Comparison of ENCODE assay signal across 30 cellular contexts in genomic region chr1:41874350-41874749, GRCh38. TPM values are rescaled to one million over a fixed set of nuclear protein-coding genes. Genes with fewer than 3 reads are reported as not detected.
A peak's percentile ranks its signal among the peaks of the same experiment; 100 is the strongest.
DNase-seq lines count a peak whose midpoint lies in the region; ATAC-seq and TF ChIP-seq lines count a peak whose summit lies in the region.
"Had no signal": no experiment of that assay in that cellular context is flagged by ENCODE, and none has a peak within 500 bp of the region (broad histone marks: within the 10 kb centered on the region; RNA-seq: fewer than 3 reads in every experiment).

No MANE protein-coding gene starts in this region.

- no peaks in the 10 kb centered on the region for H3K36me3 Mint-ChIP-seq in H9 (ENCODE audit: insufficient read depth in 1 of 3, low read depth in 3 of 3)
- H3K36me3 Mint-ChIP-seq: activated naive CD4-positive, alpha-beta T cell treated with anti-CD3 and anti-CD28 coated beads, Interleukin-2, amount 50 U/mL, for 24 hours; IgD-negative memory B cell had no signal

- no peak overlapping the region for H2BK12ac ChIP-seq in H9 (ENCODE audit: insufficient read length, low read depth, low read length)

- no peaks in the 10 kb centered on the region for H3K79me2 ChIP-seq in H9 (ENCODE audit: insufficient read depth, low read length)

- H2BK120ac ChIP-seq in H9 (ENCODE audit: low read depth, low read length, poor library complexity, severe bottlenecking) = no peak overlapping the region

- H3K79me1 ChIP-seq in H9 (ENCODE audit: insufficient read depth, low read depth, low read length, poor library complexity, severe bottlenecking) = no peaks in the 10 kb centered on the region

- H3K4me3 ChIP-seq in heart left ventricle (no peak overlapping the region), lower lobe of right lung (no peak overlapping the region)
- H3K4me3 ChIP-seq: breast epithelium, MG63, Peyer's patch, SJCRH30, upper lobe of left lung had no signal

- H3K27ac Mint-ChIP-seq in H9 = peak overlapping the region in 2 of 3 experiments; percentile 26 to 84; a peak in 2 of 7 replicates
- H3K27ac Mint-ChIP-seq: activated B cell treated with CpG ODN at 0.5 μM for 24 hours; activated naive CD4-positive, alpha-beta T cell treated with anti-CD3 and anti-CD28 coated beads, Interleukin-2, amount 50 U/mL, for 24 hours; B cell; IgD-negative memory B cell had no signal

- 68 to 81% (median 74%) methylated on average over 5 of the region's 5 CpGs for WGBS in heart left ventricle, 4 donors
- no CpG with 5 or more reads among the region's 5 CpGs for WGBS in H9 (ENCODE audit: extremely low coverage, insufficient read length, low lambda C conversion rate)

- H3K23me2 ChIP-seq in H9 (ENCODE audit: insufficient read length, low read depth, low read length, poor library complexity, severe bottlenecking) = no peaks in the 10 kb centered on the region

- H3T11ph ChIP-seq in H9 (ENCODE audit: low read length) = no peak overlapping the region

- H3K4me1 ChIP-seq in heart left ventricle (peaks cover 0 to 49% (median 28%) of the 10 kb centered on the region in 12 donors), H9 (ENCODE audit: insufficient read depth, low read length) (peaks cover 23% of the 10 kb centered on the region), lower lobe of right lung (peaks cover 21% of the 10 kb centered on the region)
- H3K4me1 ChIP-seq: breast epithelium, Peyer's patch had no signal

- no peak overlapping the region for H2BK15ac ChIP-seq in H9 (ENCODE audit: low read depth, low read length)

- intact Hi-C loops in heart left ventricle (cut with DNase I) = loop anchor here in 1 of 10 donors (5.0 kb wide), 1 partner anchor 62 kb away; no protein-coding TSS in a partner anchor
- intact Hi-C loops in cardiac septum (cut with DNase I) = no loop called here
- intact Hi-C loops in lower lobe of right lung (cut with DNase I) = no loop called here

- no peak for TF ChIP-seq CTCF in heart left ventricle (IDR thresholded peaks at IDR 0.05)
- TF ChIP-seq CTCF in H9 (conservative IDR thresholded peaks at IDR 0.05) = no peak
- no peak for TF ChIP-seq CTCF in lower lobe of right lung (IDR thresholded peaks at IDR 0.05)

- no peak overlapping the region for H2AK5ac ChIP-seq in H9 (ENCODE audit: insufficient read length, low read length)

- no peak overlapping the region for H3K9ac ChIP-seq in H9 (ENCODE audit: extremely low read depth, insufficient read length, low read length)

- no peaks in the 10 kb centered on the region for H3K27me3 Mint-ChIP-seq in H9 (ENCODE audit: low read depth)
- H3K27me3 Mint-ChIP-seq: activated B cell treated with CpG ODN at 0.5 μM for 24 hours; activated naive CD4-positive, alpha-beta T cell treated with anti-CD3 and anti-CD28 coated beads, Interleukin-2, amount 50 U/mL, for 24 hours; B cell; IgD-negative memory B cell had no signal

- H2BK5ac ChIP-seq in H9 (ENCODE audit: insufficient read length, low read length) = no peak overlapping the region

- H3K56ac ChIP-seq in H9 (ENCODE audit: insufficient read length, low read depth, low read length) = no peak overlapping the region

- H3K9me3 Mint-ChIP-seq in H9 = no peaks in the 10 kb centered on the region; a peak in 1 of 5 replicates
- H3K9me3 Mint-ChIP-seq: activated B cell treated with CpG ODN at 0.5 μM for 24 hours; activated naive CD4-positive, alpha-beta T cell treated with anti-CD3 and anti-CD28 coated beads, Interleukin-2, amount 50 U/mL, for 24 hours; IgD-negative memory B cell; neural crest cell had no signal

- H3K27me3 ChIP-seq in heart left ventricle = no peaks in the 10 kb centered on the region
- H3K27me3 ChIP-seq in H9 (ENCODE audit: insufficient read depth, low read length) = no peaks in the 10 kb centered on the region
- no peaks in the 10 kb centered on the region for H3K27me3 ChIP-seq in lower lobe of right lung (ENCODE audit: low read depth)
- H3K27me3 ChIP-seq: breast epithelium, MG63, Peyer's patch, SJCRH30, upper lobe of left lung had no signal

- H3K27ac ChIP-seq in heart left ventricle = peak overlapping the region in 8 of 12 donors; percentile 4 to 72 (median 50)
- no peak overlapping the region for H3K27ac ChIP-seq in H9 (ENCODE audit: insufficient read length, low read depth, low read length)
- peak overlapping the region; percentile 13 for H3K27ac ChIP-seq in lower lobe of right lung
- H3K27ac ChIP-seq: breast epithelium, epithelial cell of prostate, Peyer's patch, SJCRH30 had no signal

- DNase-seq in heart left ventricle = no peak
- no peak for DNase-seq in cardiac septum (ENCODE audit: low spot score)
- DNase-seq in H9 = no peak
- DNase-seq in RPMI8226 = peak; percentile 46
- no peak for DNase-seq in lower lobe of right lung
- DNase-seq in NCI-H1092 treated with DMSO at 0.1 percent for 48 hours (lab: John Stamatoyannopoulos, UW) = no peak
- DNase-seq in germinal center (ENCODE audit: low spot score) = no peak
- DNase-seq: activated B cell treated with CpG ODN at 0.5 μM for 24 hours; activated CD4-positive, alpha-beta T cell treated with anti-CD3 and anti-CD28 coated beads, Interleukin-2, amount 50 U/mL, for 4 hours; COR-L47; DMS79 treated with DMSO at 0.1 percent for 48 hours; kidney glomerular epithelial cell; mammary epithelial cell; MG63; NCI-H2081 treated with DMSO at 0.1 percent for 48 hours; NCI-H446 treated with DMSO at 0.1 percent for 48 hours; Peyer's patch; posterior cingulate gyrus; SJCRH30; stimulated activated CD4-positive, alpha-beta T cell treated with anti-CD3 and anti-CD28 coated beads, Interleukin-12 subunit alpha, Interleukin-12 subunit beta, amount 100 ng/mL, for 4 hours; stimulated activated CD4-positive, alpha-beta T cell treated with anti-CD3 and anti-CD28 coated beads, Interleukin-4, amount 100 ng/mL, for 1 hour had no signal

- H2BK20ac ChIP-seq in H9 (ENCODE audit: low read depth, low read length, poor library complexity, severe bottlenecking) = no peak overlapping the region

- H3K9me3 ChIP-seq in heart left ventricle = no peaks in the 10 kb centered on the region
- H3K9me3 ChIP-seq in H9 (ENCODE audit: control insufficient read depth, low read depth, low read length) = no peaks in the 10 kb centered on the region
- H3K9me3 ChIP-seq in lower lobe of right lung = no peaks in the 10 kb centered on the region
- H3K9me3 ChIP-seq: breast epithelium, MG63, Peyer's patch, SJCRH30, upper lobe of left lung had no signal

- no peaks in the 10 kb centered on the region for H4K20me1 ChIP-seq in H9 (ENCODE audit: control insufficient read depth, insufficient read depth, insufficient read length)

- H3K4me2 ChIP-seq in H9 (ENCODE audit: insufficient read depth, insufficient read length, low read length) = peak overlapping the region; percentile 12

- no peak overlapping the region for H4K5ac ChIP-seq in H9 (ENCODE audit: insufficient read length, low read depth, low read length)

- H3K36me3 ChIP-seq in heart left ventricle (no peaks in the 10 kb centered on the region), lower lobe of right lung (no peaks in the 10 kb centered on the region)
- H3K36me3 ChIP-seq: breast epithelium, MG63, Peyer's patch, SJCRH30, upper lobe of left lung had no signal

- H3K23ac ChIP-seq in H9 (ENCODE audit: insufficient read length, low read depth, low read length) = no peak overlapping the region

- H3K14ac ChIP-seq in H9 (ENCODE audit: insufficient read depth, low read length) = no peak overlapping the region

- no peak overlapping the region for H3K4ac ChIP-seq in H9 (ENCODE audit: low read depth, low read length)

- ATAC-seq in heart left ventricle (no peak), lower lobe of right lung (no peak), HG03159 (IDR thresholded peaks at IDR 0.05; ENCODE audit: unreplicated experiment) (no peak)
- ATAC-seq: sciatic nerve had no signal

- TF ChIP-seq POLR2A in heart left ventricle (IDR thresholded peaks at IDR 0.05) = no peak

- no peak overlapping the region for H4K91ac ChIP-seq in H9 (ENCODE audit: insufficient read length, low read depth, low read length)

- H3K4me1 Mint-ChIP-seq in H9 = peaks cover 46% of the 10 kb centered on the region in 2 experiments
- H3K4me1 Mint-ChIP-seq: IgD-negative memory B cell had no signal

- no peak overlapping the region for H4K8ac ChIP-seq in H9 (replicated peaks; ENCODE audit: insufficient read length, low read depth, low read length)

- H2AFZ ChIP-seq in H9 (ENCODE audit: low read length) = no peak overlapping the region

- no peak overlapping the region for H3K18ac ChIP-seq in H9 (ENCODE audit: insufficient read length, low read depth, low read length)

- no peak overlapping the region for H3K4me3 Mint-ChIP-seq in H9
- H3K4me3 Mint-ChIP-seq: activated B cell treated with CpG ODN at 0.5 μM for 24 hours; activated naive CD4-positive, alpha-beta T cell treated with anti-CD3 and anti-CD28 coated beads, Interleukin-2, amount 50 U/mL, for 24 hours; B cell; IgD-negative memory B cell; neural crest cell had no signal

RNA-seq across cellular contexts. Expression of gene HIVEP3, which starts 44.4 kb away (rescaled TPM):
- total RNA-seq in heart left ventricle (10 to 100 TPM in 1 of 9 donors, 1 to 10 TPM in 8; 3.2 to 11.9 (median 5.1) TPM), cardiac septum (3.7 TPM), H9 (2021) (1.2 and 1.4 TPM in 2 replicates), lower lobe of right lung (11.6 TPM)
- polyA plus RNA-seq in heart left ventricle = 1 to 10 TPM; 4.1 TPM
